In the genomic region with DNA sequence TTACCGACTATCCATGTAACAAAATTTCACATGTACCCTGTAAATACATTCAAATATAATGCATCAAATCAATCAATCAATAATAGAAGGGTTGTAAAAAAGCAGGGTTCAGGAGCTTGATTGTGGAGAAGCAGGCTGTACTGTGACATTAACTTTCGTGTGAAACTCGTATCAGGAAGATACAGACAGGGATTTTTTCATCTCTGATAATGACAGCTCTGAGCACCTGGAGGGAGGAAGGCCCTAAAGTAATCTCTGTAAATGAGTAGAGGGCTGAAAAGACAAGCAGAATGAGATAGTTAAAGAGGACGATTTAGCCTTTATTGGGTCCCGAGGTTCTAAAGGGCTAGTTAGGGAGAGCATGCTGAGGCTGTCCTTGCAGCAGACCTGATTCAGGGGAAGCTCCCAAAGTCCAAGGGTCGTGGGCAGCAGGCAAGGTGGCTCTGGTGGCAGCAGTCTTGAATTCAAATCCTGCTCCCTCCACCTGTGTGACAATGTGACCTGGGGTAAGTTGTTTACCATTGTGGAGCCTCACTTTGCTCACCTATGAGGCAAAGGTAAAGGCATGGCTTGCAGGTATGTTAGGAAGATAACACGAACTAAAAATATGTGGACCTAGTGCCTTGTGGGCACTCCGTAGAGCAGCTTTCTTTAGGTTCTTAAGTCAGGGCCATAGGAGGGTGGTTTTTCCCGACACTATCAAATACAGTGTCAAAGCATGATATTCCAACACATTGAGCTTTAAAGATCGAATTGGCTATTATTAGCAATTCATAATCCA, we compare ENCODE assay signal across 26 cellular contexts.
DNase-seq lines count a peak whose midpoint lies in the region; ATAC-seq, FAIRE-seq and TF ChIP-seq lines count a peak whose summit lies in the region.
"Had no signal": no experiment of that assay in that cellular context is flagged by ENCODE, and none has a peak within 500 bp of the region (broad histone marks: within the 10 kb centered on the region; RNA-seq: fewer than 3 reads in every experiment).

No MANE protein-coding gene starts in this region.

- TF ChIP-seq CTCF in bronchial epithelial cell (IDR thresholded peaks at IDR 0.05; ENCODE audit: insufficient read depth, low read length, severe bottlenecking) = no peak

- H2BK120ac ChIP-seq in trophoblast cell (ENCODE audit: insufficient read depth, low read length, poor library complexity) = no peak overlapping the region

- no peaks in the 10 kb centered on the region for H3K9me3 ChIP-seq in trophoblast cell (ENCODE audit: insufficient read depth, low read depth, low read length)
- H3K9me3 ChIP-seq: A549, SJSA1 had no signal

- H3K18ac ChIP-seq in trophoblast cell (ENCODE audit: low read length) = no peak overlapping the region

- H3K4ac ChIP-seq in trophoblast cell (ENCODE audit: low read depth, low read length) = no peak overlapping the region

- H3K27me3 Mint-ChIP-seq in IgD-negative memory B cell = no peaks in the 10 kb centered on the region

- H3K79me2 ChIP-seq in trophoblast cell (ENCODE audit: control insufficient read depth, insufficient read depth, low read length, poor library complexity) = no peaks in the 10 kb centered on the region

- no peak overlapping the region for H2AFZ ChIP-seq in trophoblast cell (ENCODE audit: insufficient read depth, low read length, poor library complexity)

- no peak overlapping the region for H2AK5ac ChIP-seq in trophoblast cell (ENCODE audit: low read length)

- no peak overlapping the region for H3K4me2 ChIP-seq in trophoblast cell (ENCODE audit: low read length)
- H3K4me2 ChIP-seq: A549 had no signal

- H3K9me3 Mint-ChIP-seq in IgD-negative memory B cell = no peaks in the 10 kb centered on the region
- H3K9me3 Mint-ChIP-seq: CD8-positive, alpha-beta memory T cell had no signal

- H3K23ac ChIP-seq in trophoblast cell (ENCODE audit: low read length) = no peak overlapping the region

- WGBS in trophoblast cell (ENCODE audit: extremely low coverage, insufficient coverage, insufficient read length) = no CpG with 5 or more reads among the region's 10 CpGs

- no peak for ATAC-seq in GM21515 (IDR thresholded peaks at IDR 0.05; ENCODE audit: unreplicated experiment)
- ATAC-seq: A549, PC-3, Right ventricle myocardium inferior had no signal

- peaks cover 25 to 32% (median 25%) of the 10 kb centered on the region in 3 donors for H3K4me1 Mint-ChIP-seq in IgD-negative memory B cell

- H2BK5ac ChIP-seq in trophoblast cell (ENCODE audit: low read depth, low read length, poor library complexity) = no peak overlapping the region

- H3K27ac ChIP-seq in trophoblast cell (ENCODE audit: low read depth, low read length) = no peak overlapping the region
- H3K27ac ChIP-seq: A549, C4-2B, HL-60, SJSA1 had no signal

- no peak overlapping the region for H4K12ac ChIP-seq in trophoblast cell (ENCODE audit: low read depth, low read length)

- H4K91ac ChIP-seq in trophoblast cell (ENCODE audit: low read depth, low read length) = no peak overlapping the region

- peaks cover 20 to 28% of the 10 kb centered on the region in 2 experiments for H3K4me1 ChIP-seq in trophoblast cell (ENCODE audit: control insufficient read depth in 1 of 2, insufficient read depth in 2 of 2, low read length in 2 of 2)
- H3K4me1 ChIP-seq: A549, SJSA1 had no signal

- DNase-seq in bronchial epithelial cell (ENCODE audit: low read depth) (no peak), trophoblast cell (peak; percentile 56 to 77), AG08395 (ENCODE audit: low spot score) (no peak), NCI-H82 treated with DMSO at 0.1 percent for 48 hours (lab: John Stamatoyannopoulos, UW; ENCODE audit: unreplicated experiment) (no peak), C1 segment of cervical spinal cord (lab: John Stamatoyannopoulos, UW) (no peak)
- DNase-seq: CD8-positive, alpha-beta memory T cell; DMS79 treated with DMSO at 0.1 percent for 48 hours; GF-D8; Kasumi-1; NCI-H1092 treated with DMSO at 0.1 percent for 48 hours; NCI-H1436 treated with DMSO at 0.1 percent for 48 hours; NCI-H187 treated with DMSO at 0.1 percent for 48 hours; NCI-H2107; NCI-H524; NCI-H748 treated with DMSO at 0.1 percent for 48 hours; NK-92 treated with Interleukin-12 subunit alpha and Interleukin-12 subunit beta, amount 100 ng/mL, for 24 hours; PC-3 had no signal

- H3K36me3 Mint-ChIP-seq in IgD-negative memory B cell = no peaks in the 10 kb centered on the region
- H3K36me3 Mint-ChIP-seq: CD8-positive, alpha-beta memory T cell had no signal

- no peak overlapping the region for H4K8ac ChIP-seq in trophoblast cell (ENCODE audit: low read depth, low read length)

- H2BK12ac ChIP-seq in trophoblast cell (ENCODE audit: low read length) = peak overlapping the region; percentile 14

- H3K27me3 ChIP-seq in bronchial epithelial cell (ENCODE audit: control insufficient read depth, insufficient read depth, low read length) (no peaks in the 10 kb centered on the region), trophoblast cell (ENCODE audit: insufficient read depth, low read length) (no peaks in the 10 kb centered on the region)
- H3K27me3 ChIP-seq: SJSA1 had no signal

- H3K4me3 ChIP-seq in bronchial epithelial cell (ENCODE audit: low read depth, low read length) (no peak overlapping the region), trophoblast cell (ENCODE audit: low read depth, low read length) (no peak overlapping the region)
- H3K4me3 ChIP-seq: A549, SJSA1 had no signal

- no peak overlapping the region for H3K4me3 Mint-ChIP-seq in IgD-negative memory B cell
- H3K4me3 Mint-ChIP-seq: CD8-positive, alpha-beta memory T cell had no signal

- peaks cover 17% of the 10 kb centered on the region for H3K79me1 ChIP-seq in trophoblast cell (ENCODE audit: low read length)

- peak overlapping the region; percentile 1 for H3K14ac ChIP-seq in trophoblast cell (ENCODE audit: low read length)

- no peak overlapping the region for H3K9ac ChIP-seq in trophoblast cell (ENCODE audit: low read length)

- no peaks in the 10 kb centered on the region for H3K36me3 ChIP-seq in bronchial epithelial cell (ENCODE audit: control insufficient read depth, insufficient read depth, low read length)
- H3K36me3 ChIP-seq in trophoblast cell (ENCODE audit: control insufficient read depth in 1 of 2, insufficient read depth in 2 of 2, low read length in 2 of 2) = no peaks in the 10 kb centered on the region
- H3K36me3 ChIP-seq: SJSA1 had no signal

- peak; percentile 13 for FAIRE-seq in bronchial epithelial cell (lab: Jason Lieb, UNC)
- FAIRE-seq: A549, GM18507, H54 had no signal

- peak overlapping the region in 2 of 3 donors; percentile 12 to 53 for H3K27ac Mint-ChIP-seq in IgD-negative memory B cell

Comparison
In these comparisons a context has a peak if more than half of its experiments do, and no peak if none do; other contexts are left out.
1. DNase-seq: peak in trophoblast cell (2 of 2); none in bronchial epithelial cell (single experiment), AG08395 (single experiment), NCI-H82 treated with DMSO at 0.1 percent for 48 hours (single experiment) and C1 segment of cervical spinal cord (0 of 14).